9 cellular contexts compared by ENCODE assay signal in the genomic region with DNA sequence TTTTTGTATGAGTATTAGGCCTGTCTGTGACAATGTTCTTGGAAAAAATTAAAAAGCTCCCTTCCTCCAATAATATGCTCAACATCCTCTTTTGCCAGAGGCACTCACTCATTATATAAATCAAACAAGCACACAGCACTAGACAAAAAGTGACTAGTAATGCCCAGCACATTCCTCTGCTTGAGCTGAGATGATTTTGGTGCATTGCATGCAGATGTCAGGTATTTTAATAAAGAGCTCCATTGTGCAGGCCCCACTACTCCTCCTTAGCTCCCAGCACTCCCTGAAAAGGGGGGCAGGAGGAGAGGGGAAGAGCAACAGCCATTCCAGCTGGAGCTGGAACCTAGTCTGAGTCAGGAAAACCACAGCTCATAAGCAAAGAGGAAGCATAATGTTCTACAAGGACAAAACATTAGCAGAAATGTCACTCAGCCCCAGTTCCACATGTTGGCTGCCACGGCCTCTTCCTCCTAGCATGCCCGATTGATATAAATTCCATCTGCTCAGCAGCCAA.
A peak's percentile ranks its signal among the peaks of the same experiment; 100 is the strongest.
DNase-seq lines count a peak whose midpoint lies in the region; ATAC-seq and TF ChIP-seq lines count a peak whose summit lies in the region.
"Had no signal": no experiment of that assay in that cellular context is flagged by ENCODE, and none has a peak within 500 bp of the region (broad histone marks: within the 10 kb centered on the region; RNA-seq: fewer than 3 reads in every experiment).

No MANE protein-coding gene starts in this region.

- no peak overlapping the region for H3K4me3 ChIP-seq in AG04449 (ENCODE audit: low read depth, low read length)
- no peak overlapping the region for H3K4me3 ChIP-seq in NB4 (ENCODE audit: low read depth, low read length)
- H3K4me3 ChIP-seq in endodermal cell (ENCODE audit: low read length), result no peak overlapping the region
- no peak overlapping the region for H3K4me3 ChIP-seq in mesodermal cell (ENCODE audit: extremely low read depth, insufficient read depth, low read length, poor library complexity, severe bottlenecking)
- no peak overlapping the region for H3K4me3 ChIP-seq in GM23338

- H3K27ac Mint-ChIP-seq in endodermal cell, result peak overlapping the region; percentile 26
- no peak overlapping the region for H3K27ac Mint-ChIP-seq in GM23338

- H2AFZ ChIP-seq in GM23338, result no peak overlapping the region

- CTCF ChIA-PET in AG04449 (lab: Yijun Ruan, JAX), result interaction anchor here (1.1 to 1.2 kb wide), 2 partner anchors 26 to 276 kb away, joined by 3 read pairs; no protein-coding TSS in a partner anchor

- no peak overlapping the region for H3K4me2 ChIP-seq in GM23338

- H3K27ac ChIP-seq in endodermal cell (ENCODE audit: low read depth, low read length), result peak overlapping the region; percentile 36
- H3K27ac ChIP-seq in mesodermal cell (ENCODE audit: low read depth, low read length, severe bottlenecking), result peak overlapping the region; percentile 69
- H3K27ac ChIP-seq in GM23338 (ENCODE audit: low read depth), result no peak overlapping the region

- no peak overlapping the region for H3K9ac ChIP-seq in endodermal cell (ENCODE audit: extremely low read depth, low read length, poor library complexity, severe bottlenecking)

- no peak for ATAC-seq in GM18517 (IDR thresholded peaks at IDR 0.05; ENCODE audit: unreplicated experiment)
- ATAC-seq in GM23338, result no peak

- H3F3A ChIP-seq in GM23338 (replicated peaks; ENCODE audit: low read depth), result no peaks in the 10 kb centered on the region

- H3K4me1 ChIP-seq in endodermal cell (ENCODE audit: control insufficient read depth, insufficient read depth, low read length), result peaks cover 10% of the 10 kb centered on the region
- H3K4me1 ChIP-seq in mesodermal cell (ENCODE audit: control insufficient read depth, insufficient read depth, low read length, poor library complexity, severe bottlenecking), result peaks cover 25% of the 10 kb centered on the region
- H3K4me1 ChIP-seq in GM23338 (ENCODE audit: insufficient read depth), result peaks cover 37% of the 10 kb centered on the region

- H4K20me1 ChIP-seq in GM23338 (replicated peaks; ENCODE audit: insufficient read depth), result no peaks in the 10 kb centered on the region

- H3K36me3 Mint-ChIP-seq in endodermal cell (ENCODE audit: low read depth) (peaks cover 11% of the 10 kb centered on the region), GM23338 (ENCODE audit: low read depth) (peaks cover 5% of the 10 kb centered on the region; the same call in 1 of the 3 replicates)

- no peaks in the 10 kb centered on the region for H3K79me2 ChIP-seq in GM23338 (replicated peaks; ENCODE audit: insufficient read depth)

- H3K27me3 ChIP-seq in endodermal cell (ENCODE audit: control insufficient read depth, insufficient read depth, low read length, poor library complexity, severe bottlenecking) (no peaks in the 10 kb centered on the region), GM23338 (ENCODE audit: insufficient read depth) (no peaks in the 10 kb centered on the region)

- H3K4me1 Mint-ChIP-seq in endodermal cell, result peaks cover 54% of the 10 kb centered on the region
- H3K4me1 Mint-ChIP-seq in GM23338, result peaks cover 66% of the 10 kb centered on the region

- H3K27me3 Mint-ChIP-seq in endodermal cell (ENCODE audit: insufficient read depth) (no peaks in the 10 kb centered on the region), GM23338 (ENCODE audit: insufficient read depth, low read depth, poor library complexity) (peaks cover 4% of the 10 kb centered on the region)

- no peaks in the 10 kb centered on the region for H3K9me2 ChIP-seq in GM23338 (ENCODE audit: insufficient read depth)

- TF ChIP-seq CTCF in AG04449 (IDR thresholded peaks at IDR 0.05; ENCODE audit: insufficient read depth, low read length, missing control alignments), result no peak
- TF ChIP-seq CTCF in NB4 (IDR thresholded peaks at IDR 0.05; ENCODE audit: low read depth, low read length), result no peak
- no peak for TF ChIP-seq CTCF in endodermal cell (conservative IDR thresholded peaks at IDR 0.05)
- no peak for TF ChIP-seq CTCF in GM23338 (conservative IDR thresholded peaks at IDR 0.05; ENCODE audit: low read depth in 2 of 2)

- H3K36me3 ChIP-seq in endodermal cell (ENCODE audit: control insufficient read depth, insufficient read depth, low read length), result no peaks in the 10 kb centered on the region
- no peaks in the 10 kb centered on the region for H3K36me3 ChIP-seq in mesodermal cell (ENCODE audit: control insufficient read depth, insufficient read depth, low read length)
- H3K36me3 ChIP-seq in GM23338 (ENCODE audit: insufficient read depth), result no peaks in the 10 kb centered on the region

- H3K4me3 Mint-ChIP-seq in endodermal cell (no peak overlapping the region), GM23338 (no peak overlapping the region)

- peaks cover 14% of the 10 kb centered on the region for H3K9me3 ChIP-seq in endodermal cell (ENCODE audit: control insufficient read depth, low read length)
- H3K9me3 ChIP-seq in mesodermal cell (ENCODE audit: control insufficient read depth, low read length), result no peaks in the 10 kb centered on the region

- POLR2A ChIA-PET in AG04449 (lab: Yijun Ruan, JAX), result interaction anchor here (0.9 to 1.5 kb wide), 3 partner anchors 17 to 330 kb away, joined by 4 to 5 read pairs (median 4); no protein-coding TSS in a partner anchor

- TF ChIP-seq POLR2A in NB4 (IDR thresholded peaks at IDR 0.05; ENCODE audit: extremely low read depth, insufficient read length), result no peak

- H3K9me3 Mint-ChIP-seq in endodermal cell (peaks cover 25% of the 10 kb centered on the region), GM23338 (no peaks in the 10 kb centered on the region)

- DNase-seq in AG04449 (ENCODE audit: low read depth, low spot score), result peak; percentile 80
- peak; percentile 86 for DNase-seq in NB4 (ENCODE audit: low read depth)
- no peak for DNase-seq in endodermal cell
- DNase-seq in GM23338 (ENCODE audit: low spot score), result no peak
- DNase-seq in SHP77 treated with DMSO at 0.1 percent for 48 hours (lab: John Stamatoyannopoulos, UW), result no peak
- DNase-seq in 8988T, result no peak
- DNase-seq: NCI-H187 treated with DMSO at 0.1 percent for 48 hours had no signal

- 91 to 100% methylated on average over 1 to 2 of the region's 2 CpGs for WGBS in endodermal cell (ENCODE audit: insufficient coverage in 1 of 2, insufficient read length in 1 of 2), 2 experiments
- WGBS in mesodermal cell (ENCODE audit: insufficient coverage in 2 of 2), 2 experiments, result 78 to 95% methylated on average over 2 of the region's 2 CpGs

TF ChIP-seq in GM23338, 12 proteins besides CTCF, POLR2A, EP300 and RAD21:
- TF ChIP-seq NANOG (IDR thresholded peaks at IDR 0.05; ENCODE audit: borderline replicate concordance), result no peak
- TF ChIP-seq EZH2phosphoT487 (IDR thresholded peaks at IDR 0.05; ENCODE audit: unreplicated experiment), result no peak

Comparison
In these comparisons a context has a peak if more than half of its experiments do, and no peak if none do; other contexts are left out.
1. DNase-seq: peak in AG04449 (single experiment) and NB4 (single experiment); none in endodermal cell (single experiment), GM23338 (single experiment), SHP77 treated with DMSO at 0.1 percent for 48 hours (single experiment) and 8988T (single experiment).